22 cellular contexts compared by ENCODE assay signal in genomic region chr4:3501126-3501824, GRCh38. TPM values are rescaled to one million over a fixed set of nuclear protein-coding genes. Genes with fewer than 3 reads are reported as not detected.
A peak's percentile ranks its signal among the peaks of the same experiment; 100 is the strongest.
DNase-seq lines count a peak whose midpoint lies in the region; ATAC-seq and TF ChIP-seq lines count a peak whose summit lies in the region.
"Had no signal": no experiment of that assay in that cellular context is flagged by ENCODE, and none has a peak within 500 bp of the region (broad histone marks: within the 10 kb centered on the region; RNA-seq: fewer than 3 reads in every experiment).

No MANE protein-coding gene starts in this region.

- H3K27me3 ChIP-seq in right cardiac atrium (ENCODE audit: control insufficient read depth, insufficient read depth) (no peaks in the 10 kb centered on the region), heart right ventricle (peaks cover 0 to 4% (median 0%) of the 10 kb centered on the region in 7 donors)

- H3K9me3 Mint-ChIP-seq in activated CD4-positive, alpha-beta T cell treated with anti-CD3 and anti-CD28 coated beads, Interleukin-2, amount 10 ng/mL, durations not matched to agents 24 days and 14 days: no peaks in the 10 kb centered on the region
- H3K9me3 Mint-ChIP-seq in activated CD4-positive, alpha-beta T cell treated with anti-CD3 and anti-CD28 coated beads, Interleukin-2, amount 10 ng/mL, durations not matched to agents 7 days and 5 days: no peaks in the 10 kb centered on the region
- H3K9me3 Mint-ChIP-seq: CD4-positive, alpha-beta memory T cell had no signal

- no peak for DNase-seq in activated CD4-positive, alpha-beta T cell treated with anti-CD3 and anti-CD28 coated beads, Interleukin-2, amount 10 ng/mL, durations not matched to agents 24 days and 14 days
- no peak for DNase-seq in activated CD4-positive, alpha-beta T cell treated with anti-CD3 and anti-CD28 coated beads, Interleukin-2, amount 10 ng/mL, durations not matched to agents 7 days and 5 days
- DNase-seq in right cardiac atrium (peak in 2 of 3 donors; percentile 40 to 56), heart right ventricle (no peak), T-helper 17 cell (no peak), COLO829 (ENCODE audit: low spot score) (no peak)
- DNase-seq: AML-193; CD4-positive, alpha-beta memory T cell; COR-L47; DMS 273 treated with DMSO at 0.1 percent for 48 hours; DMS53; DND-41; EL had no signal

- intact Hi-C loops in activated CD4-positive, alpha-beta T cell treated with anti-CD3 and anti-CD28 coated beads, Interleukin-2, amount 10 ng/mL, durations not matched to agents 24 days and 14 days (cut with micrococcal nuclease): no loop called here
- intact Hi-C loops in right cardiac atrium (cut with DNase I) (no loop called here), heart right ventricle (cut with DNase I) (no loop called here)

- H3K4me3 Mint-ChIP-seq in activated CD4-positive, alpha-beta T cell treated with anti-CD3 and anti-CD28 coated beads, Interleukin-2, amount 10 ng/mL, durations not matched to agents 24 days and 14 days: no peak overlapping the region
- no peak overlapping the region for H3K4me3 Mint-ChIP-seq in activated CD4-positive, alpha-beta T cell treated with anti-CD3 and anti-CD28 coated beads, Interleukin-2, amount 10 ng/mL, durations not matched to agents 7 days and 5 days
- H3K4me3 Mint-ChIP-seq in T-helper 17 cell: peak overlapping the region; percentile 75
- H3K4me3 Mint-ChIP-seq: CD14-positive monocyte; CD4-positive, alpha-beta memory T cell had no signal

- no peaks in the 10 kb centered on the region for H3K9me3 ChIP-seq in right cardiac atrium (ENCODE audit: control insufficient read depth, low read length)
- no peaks in the 10 kb centered on the region for H3K9me3 ChIP-seq in heart right ventricle
- H3K9me3 ChIP-seq in T-helper 17 cell (ENCODE audit: control insufficient read depth, low read length, poor library complexity, severe bottlenecking): no peaks in the 10 kb centered on the region
- H3K9me3 ChIP-seq: A549, BLaER1, HAP-1 had no signal

- H3K4me3 ChIP-seq in right cardiac atrium (ENCODE audit: low read length) (no peak overlapping the region), heart right ventricle (no peak overlapping the region)
- H3K4me3 ChIP-seq: A549, BLaER1, GM12878, HAP-1 had no signal

- ATAC-seq in right cardiac atrium (no peak), heart right ventricle (no peak), T-helper 17 cell (no peak), GM19324 (IDR thresholded peaks at IDR 0.05; ENCODE audit: low FRiP score, unreplicated experiment) (no peak)
- ATAC-seq: A549, GM12878, HepG2 had no signal

- WGBS in right cardiac atrium: 86% methylated on average over 24 of the region's 24 CpGs
- 86 to 87% methylated on average over 24 of the region's 24 CpGs for WGBS in heart right ventricle, 2 donors

- TF ChIP-seq CTCF in heart right ventricle (IDR thresholded peaks at IDR 0.05): no peak

- H3K4me1 ChIP-seq in right cardiac atrium (ENCODE audit: control insufficient read depth, insufficient read depth, low read length) (no peaks in the 10 kb centered on the region), heart right ventricle (peaks cover 9 to 67% (median 36%) of the 10 kb centered on the region in 9 donors)
- H3K4me1 ChIP-seq: A549, HAP-1 had no signal

- POLR2A ChIA-PET in activated CD4-positive, alpha-beta T cell treated with anti-CD3 and anti-CD28 coated beads, Interleukin-2, amount 10 ng/mL, durations not matched to agents 7 days and 5 days (lab: Charles Lee): no interaction called here

- H3K27ac Mint-ChIP-seq in activated CD4-positive, alpha-beta T cell treated with anti-CD3 and anti-CD28 coated beads, Interleukin-2, amount 10 ng/mL, durations not matched to agents 24 days and 14 days: peak overlapping the region; percentile 47
- H3K27ac Mint-ChIP-seq in activated CD4-positive, alpha-beta T cell treated with anti-CD3 and anti-CD28 coated beads, Interleukin-2, amount 10 ng/mL, durations not matched to agents 7 days and 5 days: no peak overlapping the region
- no peak overlapping the region for H3K27ac Mint-ChIP-seq in T-helper 17 cell

- peaks cover 0 to 59% (median 2%) of the 10 kb centered on the region in 9 donors for H3K36me3 ChIP-seq in heart right ventricle
- H3K36me3 ChIP-seq: HAP-1 had no signal

- CTCF ChIA-PET in activated CD4-positive, alpha-beta T cell treated with anti-CD3 and anti-CD28 coated beads, Interleukin-2, amount 10 ng/mL, durations not matched to agents 7 days and 5 days (lab: Charles Lee): no interaction called here

- H3K27me3 Mint-ChIP-seq in activated CD4-positive, alpha-beta T cell treated with anti-CD3 and anti-CD28 coated beads, Interleukin-2, amount 10 ng/mL, durations not matched to agents 24 days and 14 days: no peaks in the 10 kb centered on the region
- no peaks in the 10 kb centered on the region for H3K27me3 Mint-ChIP-seq in activated CD4-positive, alpha-beta T cell treated with anti-CD3 and anti-CD28 coated beads, Interleukin-2, amount 10 ng/mL, durations not matched to agents 7 days and 5 days
- H3K27me3 Mint-ChIP-seq in T-helper 17 cell: peaks cover 4% of the 10 kb centered on the region

- H3K27ac ChIP-seq in right cardiac atrium (ENCODE audit: low read length) (no peak overlapping the region), heart right ventricle (peak overlapping the region in 3 of 10 donors; percentile 69 to 81 (median 73))
- H3K27ac ChIP-seq: 22Rv1, A549, BLaER1 had no signal

- peaks cover 9% of the 10 kb centered on the region for H3K36me3 Mint-ChIP-seq in activated CD4-positive, alpha-beta T cell treated with anti-CD3 and anti-CD28 coated beads, Interleukin-2, amount 10 ng/mL, durations not matched to agents 24 days and 14 days (ENCODE audit: low read depth)
- H3K36me3 Mint-ChIP-seq in activated CD4-positive, alpha-beta T cell treated with anti-CD3 and anti-CD28 coated beads, Interleukin-2, amount 10 ng/mL, durations not matched to agents 7 days and 5 days (ENCODE audit: low read depth): peaks cover 2% of the 10 kb centered on the region
- H3K36me3 Mint-ChIP-seq in T-helper 17 cell (ENCODE audit: low read depth): no peaks in the 10 kb centered on the region

- peaks cover 5% of the 10 kb centered on the region for H3K4me1 Mint-ChIP-seq in activated CD4-positive, alpha-beta T cell treated with anti-CD3 and anti-CD28 coated beads, Interleukin-2, amount 10 ng/mL, durations not matched to agents 24 days and 14 days
- H3K4me1 Mint-ChIP-seq in activated CD4-positive, alpha-beta T cell treated with anti-CD3 and anti-CD28 coated beads, Interleukin-2, amount 10 ng/mL, durations not matched to agents 7 days and 5 days: peaks cover 8% of the 10 kb centered on the region
- H3K4me1 Mint-ChIP-seq in T-helper 17 cell: peaks cover 10% of the 10 kb centered on the region
- H3K4me1 Mint-ChIP-seq: CD14-positive monocyte had no signal

RNA-seq across cellular contexts. Expression of gene LRPAP1, which starts 30.9 kb away (rescaled TPM):
- 76.1 and 81.6 TPM in 2 replicates for total RNA-seq in activated CD4-positive, alpha-beta T cell treated with anti-CD3 and anti-CD28 coated beads, Interleukin-2, amount 10 ng/mL, durations not matched to agents 24 days and 14 days
- total RNA-seq in activated CD4-positive, alpha-beta T cell treated with anti-CD3 and anti-CD28 coated beads, Interleukin-2, amount 10 ng/mL, durations not matched to agents 7 days and 5 days: 10 to 100 TPM; 69.0 to 69.1 TPM
- 100 to 1,000 TPM; 297 to 325 (median 309) TPM for total RNA-seq in right cardiac atrium
- 207 TPM for polyA plus RNA-seq in right cardiac atrium
- 100 to 1,000 TPM; 234 to 392 (median 345) TPM for total RNA-seq in heart right ventricle
- 100 to 1,000 TPM in 1 of 2 donors, 10 to 100 TPM in 1; 49.9 to 418 TPM for polyA plus RNA-seq in heart right ventricle
- total RNA-seq in T-helper 17 cell: 10 to 100 TPM; 77.4 to 82.8 TPM

RNA-seq across cellular contexts. Expression of gene DOK7, which starts 38.2 kb away (rescaled TPM):
- not detected in 2 replicates for total RNA-seq in activated CD4-positive, alpha-beta T cell treated with anti-CD3 and anti-CD28 coated beads, Interleukin-2, amount 10 ng/mL, durations not matched to agents 24 days and 14 days
- not detected for total RNA-seq in activated CD4-positive, alpha-beta T cell treated with anti-CD3 and anti-CD28 coated beads, Interleukin-2, amount 10 ng/mL, durations not matched to agents 7 days and 5 days
- total RNA-seq in right cardiac atrium (10 to 100 TPM; 28.9 to 40.0 (median 34.5) TPM), heart right ventricle (10 to 100 TPM; 30.3 to 60.0 (median 37.2) TPM), T-helper 17 cell (not detected)
- polyA plus RNA-seq in right cardiac atrium (36.3 TPM), heart right ventricle (10 to 100 TPM; 61.5 to 89.7 TPM)
- total RNA-seq: CD4-positive, alpha-beta memory T cell; G401 had no signal
- polyA plus RNA-seq: CD14-positive monocyte had no signal

RNA-seq across cellular contexts. Expression of gene HGFAC, which starts 59.5 kb away (rescaled TPM):
- not detected in 2 replicates for total RNA-seq in activated CD4-positive, alpha-beta T cell treated with anti-CD3 and anti-CD28 coated beads, Interleukin-2, amount 10 ng/mL, durations not matched to agents 24 days and 14 days
- total RNA-seq in activated CD4-positive, alpha-beta T cell treated with anti-CD3 and anti-CD28 coated beads, Interleukin-2, amount 10 ng/mL, durations not matched to agents 7 days and 5 days: under 1 TPM in 1 of 2 experiments, not detected in 1; 0.10 TPM
- total RNA-seq in right cardiac atrium: under 1 TPM in 3 of 4 donors, not detected in 1; 0.31 to 0.62 (median 0.31) TPM
- 0.14 TPM for polyA plus RNA-seq in right cardiac atrium
- under 1 TPM in 6 of 10 donors, not detected in 4; 0.15 to 0.59 (median 0.36) TPM for total RNA-seq in heart right ventricle
- 1 to 10 TPM; 1.0 to 1.1 TPM for polyA plus RNA-seq in heart right ventricle
- not detected for total RNA-seq in T-helper 17 cell
- total RNA-seq: G401 had no signal
- polyA plus RNA-seq: CD14-positive monocyte; CD4-positive, alpha-beta memory T cell; GM12878 had no signal

Comparison
In these comparisons a context has a peak if more than half of its experiments do, and no peak if none do; other contexts are left out.
1. DNase-seq: peak in right cardiac atrium (2 of 3); none in activated CD4-positive, alpha-beta T cell treated with anti-CD3 and anti-CD28 coated beads, Interleukin-2, amount 10 ng/mL, durations not matched to agents 24 days and 14 days (single experiment), activated CD4-positive, alpha-beta T cell treated with anti-CD3 and anti-CD28 coated beads, Interleukin-2, amount 10 ng/mL, durations not matched to agents 7 days and 5 days (single experiment), heart right ventricle (0 of 2), T-helper 17 cell (0 of 3) and COLO829 (single experiment).
2. RNA of gene DOK7, which starts 38.2 kb away (total RNA-seq): 30.3 to 60.0 TPM in heart right ventricle and 28.9 to 40.0 TPM in right cardiac atrium; not detected in T-helper 17 cell, not detected in activated CD4-positive, alpha-beta T cell treated with anti-CD3 and anti-CD28 coated beads, Interleukin-2, amount 10 ng/mL, durations not matched to agents 7 days and 5 days and not detected in activated CD4-positive, alpha-beta T cell treated with anti-CD3 and anti-CD28 coated beads, Interleukin-2, amount 10 ng/mL, durations not matched to agents 24 days and 14 days; every median in the first group is over 10 times any median in the second.